In genomic region chr9:92514635-92515034, GRCh38 we compare ENCODE assay signal across 2 cellular contexts.
TF ChIP-seq lines count a peak whose summit lies in the region.

No MANE protein-coding gene starts in this region.

TF ChIP-seq in WTC11, 78 proteins besides CTCF, POLR2A, EP300 and RAD21:
- no peak for TF ChIP-seq KAT7 (CRISPR knock-in tag; IDR thresholded peaks at IDR 0.05; ENCODE audit: borderline replicate concordance)
- no peak for TF ChIP-seq ZNF512 (CRISPR knock-in tag; IDR thresholded peaks at IDR 0.05; ENCODE audit: borderline replicate concordance)
- TF ChIP-seq PREB (CRISPR knock-in tag; IDR thresholded peaks at IDR 0.05; ENCODE audit: borderline replicate concordance) = no peak
- no peak for TF ChIP-seq HMGXB4 (CRISPR knock-in tag; IDR thresholded peaks at IDR 0.05)
- no peak for TF ChIP-seq ZNF423 (CRISPR knock-in tag; IDR thresholded peaks at IDR 0.05)
- TF ChIP-seq NFE2L1 (CRISPR knock-in tag; IDR thresholded peaks at IDR 0.05) = no peak
- no peak for TF ChIP-seq USF2 (CRISPR knock-in tag; IDR thresholded peaks at IDR 0.05)
- no peak for TF ChIP-seq SMAD3 (CRISPR knock-in tag; IDR thresholded peaks at IDR 0.05; ENCODE audit: borderline replicate concordance)
- no peak for TF ChIP-seq ATF2 (CRISPR knock-in tag; IDR thresholded peaks at IDR 0.05; ENCODE audit: borderline replicate concordance, low read depth)
- TF ChIP-seq STAT6 (CRISPR knock-in tag; conservative IDR thresholded peaks at IDR 0.05; ENCODE audit: low read depth) = no peak
- TF ChIP-seq TCF7 (CRISPR knock-in tag; IDR thresholded peaks at IDR 0.05; ENCODE audit: low read depth) = no peak

TF ChIP-seq in H1, 55 proteins besides CTCF, POLR2A, EP300 and RAD21:
- TF ChIP-seq EGR1 (IDR thresholded peaks at IDR 0.05; ENCODE audit: borderline replicate concordance, low read depth, low read length) (no peak), EZH2 (IDR thresholded peaks at IDR 0.05; ENCODE audit: low read depth, low read length, severe bottlenecking) (no peak), KDM1A (IDR thresholded peaks at IDR 0.05; ENCODE audit: borderline replicate concordance, low read length) (no peak), NANOG (IDR thresholded peaks at IDR 0.05; ENCODE audit: insufficient read depth, low read depth, low read length, poor library complexity, severe bottlenecking) (no peak), HDAC2 (IDR thresholded peaks at IDR 0.05; ENCODE audit: borderline replicate concordance in 1 of 2, low read depth in 2 of 2, low read length in 2 of 2) (no peak), YY1 (IDR thresholded peaks at IDR 0.05; ENCODE audit: low read depth, low read length) (no peak), CEBPB (IDR thresholded peaks at IDR 0.05; ENCODE audit: low read depth, low read length) (no peak), ATF3 (IDR thresholded peaks at IDR 0.05; ENCODE audit: insufficient read depth, low read depth, low read length) (no peak), KDM4A (IDR thresholded peaks at IDR 0.05; ENCODE audit: low read depth, low read length, severe bottlenecking) (no peak), JUN (IDR thresholded peaks at IDR 0.05; ENCODE audit: low read depth, low read length) (no peak)
